ENCODE assay signal across 20 cellular contexts in genomic region chr9:134638503-134639090, GRCh38. TPM values are rescaled to one million over a fixed set of nuclear protein-coding genes. Genes with fewer than 3 reads are reported as not detected.
DNase-seq lines count a peak whose midpoint lies in the region; ATAC-seq, FAIRE-seq and TF ChIP-seq lines count a peak whose summit lies in the region.
"Had no signal": no experiment of that assay in that cellular context is flagged by ENCODE, and none has a peak within 500 bp of the region (broad histone marks: within the 10 kb centered on the region; RNA-seq: fewer than 3 reads in every experiment).

No MANE protein-coding gene starts in this region.

- peak overlapping the region; percentile 70 for H3K18ac ChIP-seq in neuronal stem cell (ENCODE audit: low read length)

- H3K27me3 ChIP-seq in right cardiac atrium (ENCODE audit: control insufficient read depth, insufficient read depth) (no peaks in the 10 kb centered on the region), heart left ventricle (peaks cover 0 to 21% (median 0%) of the 10 kb centered on the region in 9 donors), adrenal gland (no peaks in the 10 kb centered on the region), neuronal stem cell (ENCODE audit: control insufficient read depth in 3 of 3, insufficient read depth in 3 of 3, low read depth in 1 of 3, low read length in 3 of 3) (peaks cover 0 to 61% (median 12%) of the 10 kb centered on the region in 3 experiments), A673 (replicated peaks; ENCODE audit: insufficient read depth, low read depth, low read length, poor library complexity) (no peaks in the 10 kb centered on the region)

- no peak overlapping the region for H2AFZ ChIP-seq in neuronal stem cell (ENCODE audit: low read length)
- H2AFZ ChIP-seq: GM23338 had no signal

- H3K4me3 ChIP-seq in right cardiac atrium (ENCODE audit: low read length), result no peak overlapping the region
- H3K4me3 ChIP-seq in heart left ventricle, result no peak overlapping the region
- H3K4me3 ChIP-seq in adrenal gland, result no peak overlapping the region
- no peak overlapping the region for H3K4me3 ChIP-seq in neuronal stem cell (ENCODE audit: low read length in 2 of 2)
- no peak overlapping the region for H3K4me3 ChIP-seq in A673 (ENCODE audit: low read depth, low read length, poor library complexity, severe bottlenecking)
- H3K4me3 ChIP-seq: GM23338 had no signal

- H2BK5ac ChIP-seq in neuronal stem cell (ENCODE audit: low read length), result peak overlapping the region; percentile 63

- H3K4me1 ChIP-seq in right cardiac atrium (ENCODE audit: control insufficient read depth, insufficient read depth, low read length), result no peaks in the 10 kb centered on the region
- H3K4me1 ChIP-seq in heart left ventricle, result peaks cover 0 to 18% (median 3%) of the 10 kb centered on the region in 12 donors
- H3K4me1 ChIP-seq in adrenal gland (replicated peaks in 1 of 2), result peaks cover 15 to 26% of the 10 kb centered on the region in 2 donors
- H3K4me1 ChIP-seq in neuronal stem cell (ENCODE audit: control insufficient read depth in 2 of 2, insufficient read depth in 1 of 2, low read depth in 1 of 2, low read length in 2 of 2), result peaks cover 2 to 14% of the 10 kb centered on the region in 2 donors
- H3K4me1 ChIP-seq in A673 (ENCODE audit: insufficient read depth, low read length, poor library complexity, severe bottlenecking), result peaks cover 18% of the 10 kb centered on the region

- H3K79me1 ChIP-seq in neuronal stem cell (ENCODE audit: low read depth, low read length), result no peaks in the 10 kb centered on the region

- ATAC-seq in right cardiac atrium (no peak), heart left ventricle (no peak)
- ATAC-seq: GM23338, HCT116 had no signal

- H3K36me3 ChIP-seq in heart left ventricle (no peaks in the 10 kb centered on the region), adrenal gland (replicated peaks in 1 of 2) (no peaks in the 10 kb centered on the region), neuronal stem cell (replicated peaks in 1 of 2; ENCODE audit: control insufficient read depth in 2 of 2, insufficient read depth in 2 of 2, low read length in 2 of 2) (no peaks in the 10 kb centered on the region), A673 (ENCODE audit: insufficient read depth, low read length, poor library complexity, severe bottlenecking) (no peaks in the 10 kb centered on the region)
- H3K36me3 ChIP-seq: BE2C had no signal

- FAIRE-seq in urothelium cell line (lab: Jason Lieb, UNC), result peak; percentile 27

- H3K23ac ChIP-seq in neuronal stem cell (ENCODE audit: low read depth, low read length, poor library complexity), result peak overlapping the region; percentile 66

- H3K9ac ChIP-seq in neuronal stem cell (ENCODE audit: low read depth, low read length, poor library complexity), result peak overlapping the region; percentile 71

- H4K91ac ChIP-seq in neuronal stem cell (ENCODE audit: low read depth, low read length, poor library complexity), result no peak overlapping the region

- H3K4me2 ChIP-seq in neuronal stem cell (ENCODE audit: insufficient read depth, low read length, poor library complexity, severe bottlenecking), result no peak overlapping the region
- H3K4me2 ChIP-seq: GM23338 had no signal

- H2BK12ac ChIP-seq in neuronal stem cell (ENCODE audit: low read length), result peak overlapping the region; percentile 63

- intact Hi-C loops in right cardiac atrium (cut with DNase I) (no loop called here), heart left ventricle (cut with DNase I) (no loop called here), adrenal gland (cut with DNase I) (loop anchor here (10.0 kb wide), 2 partner anchors 114 to 184 kb away; no protein-coding TSS in a partner anchor), A673 (cut with micrococcal nuclease; ENCODE audit: unreplicated experiment) (no loop called here)

- no TSS peak for BruUV-seq in A673 (replicated peaks; lab: Mats Ljungman, UMichigan)

- peak overlapping the region; percentile 84 for H3K14ac ChIP-seq in neuronal stem cell (ENCODE audit: low read length)

- POLR2A ChIA-PET in A673 (lab: Charles Lee; ENCODE audit: low non-redundant PET), result no interaction called here

- CTCF ChIA-PET in A673 (lab: Charles Lee), result no interaction called here

- DNase-seq in right cardiac atrium (peak in 2 of 3 donors; percentile 40 to 48), heart left ventricle (no peak), adrenal gland (no peak), neuronal stem cell (ENCODE audit: low spot score) (no peak), urothelium cell line (ENCODE audit: low spot score) (no peak), A673 (ENCODE audit: low spot score) (no peak), T-helper 9 cell (no peak), NCI-H526 (lab: John Stamatoyannopoulos, UW) (no peak)
- DNase-seq: 8988T; Calu3; CD4-positive, alpha-beta memory T cell; DMS79 treated with DMSO at 0.1 percent for 48 hours; GF-D8; H7; HFFc6 had no signal

- 85% methylated on average over 13 of the region's 13 CpGs for WGBS in right cardiac atrium
- WGBS in heart left ventricle, 4 donors, result 82 to 87% (median 84%) methylated on average over 11 to 13 of the region's 13 CpGs
- WGBS in adrenal gland, 4 donors, result 87 to 93% (median 90%) methylated on average over 13 of the region's 13 CpGs
- no CpG with 5 or more reads among the region's 13 CpGs for WGBS in neuronal stem cell (ENCODE audit: extremely low coverage in 2 of 2, insufficient read length in 2 of 2, insufficient replicate concordance in 1 of 2), 2 donors

- H3K27ac ChIP-seq in right cardiac atrium (ENCODE audit: low read length) (no peak overlapping the region), heart left ventricle (no peak overlapping the region), adrenal gland (peak overlapping the region in 3 of 5 donors; percentile 75 to 93 (median 82)), neuronal stem cell (replicated peaks; ENCODE audit: low read length) (no peak overlapping the region), A673 (ENCODE audit: low read depth, low read length, poor library complexity, severe bottlenecking) (no peak overlapping the region)
- H3K27ac ChIP-seq: HL-60 had no signal

- H4K8ac ChIP-seq in neuronal stem cell (ENCODE audit: low read depth, low read length), result no peak overlapping the region

- H2AK5ac ChIP-seq in neuronal stem cell (ENCODE audit: low read depth, low read length), result peak overlapping the region; percentile 40

- peak overlapping the region; percentile 92 for H2BK15ac ChIP-seq in neuronal stem cell (ENCODE audit: low read length)

- no peaks in the 10 kb centered on the region for H3K9me3 ChIP-seq in right cardiac atrium (ENCODE audit: control insufficient read depth, low read length)
- H3K9me3 ChIP-seq in heart left ventricle, result no peaks in the 10 kb centered on the region
- no peaks in the 10 kb centered on the region for H3K9me3 ChIP-seq in adrenal gland (replicated peaks in 1 of 3)
- no peaks in the 10 kb centered on the region for H3K9me3 ChIP-seq in neuronal stem cell (replicated peaks in 1 of 2; ENCODE audit: control insufficient read depth in 2 of 2, insufficient read depth in 1 of 2, low read depth in 1 of 2, low read length in 2 of 2)
- H3K9me3 ChIP-seq in A673 (ENCODE audit: low read depth, low read length, poor library complexity, severe bottlenecking), result no peaks in the 10 kb centered on the region
- H3K9me3 ChIP-seq: BE2C had no signal

- no peak for TF ChIP-seq CTCF in heart left ventricle (IDR thresholded peaks at IDR 0.05)
- no peak for TF ChIP-seq CTCF in adrenal gland (IDR thresholded peaks at IDR 0.05)
- no peak for TF ChIP-seq CTCF in A673 (conservative IDR thresholded peaks at IDR 0.05; ENCODE audit: low read depth, low read length)

- TF ChIP-seq POLR2A in heart left ventricle (IDR thresholded peaks at IDR 0.05), result no peak
- no peak for TF ChIP-seq POLR2A in adrenal gland (IDR thresholded peaks at IDR 0.05)

- no peak overlapping the region for H3K4ac ChIP-seq in neuronal stem cell (ENCODE audit: low read length)

- no peak overlapping the region for H2BK120ac ChIP-seq in neuronal stem cell (ENCODE audit: low read depth, low read length)

RNA-seq across cellular contexts. Expression of gene COL5A1, which starts 3.0 kb away (rescaled TPM):
- 10 to 100 TPM; 16.0 to 35.8 (median 26.1) TPM for total RNA-seq in right cardiac atrium
- 15.4 TPM for polyA plus RNA-seq in right cardiac atrium
- 10 to 100 TPM in 7 of 9 donors, 1 to 10 TPM in 2; 7.6 to 91.3 (median 13.4) TPM for total RNA-seq in heart left ventricle
- polyA plus RNA-seq in heart left ventricle, result 10 to 100 TPM in 1 of 2 donors, 1 to 10 TPM in 1; 8.5 to 18.9 TPM
- 10 to 100 TPM; 15.2 to 45.5 (median 32.5) TPM for total RNA-seq in adrenal gland
- 10 to 100 TPM in 2 of 3 donors, 1 to 10 TPM in 1; 3.5 to 44.3 (median 14.1) TPM for polyA plus RNA-seq in adrenal gland
- polyA plus RNA-seq in neuronal stem cell (2013, experiment 1 of 2), result 10.1 TPM
- 10.2 TPM for polyA plus RNA-seq in neuronal stem cell (2013, experiment 2 of 2)
- total RNA-seq in A673 (2021), result 33.6 and 37.6 TPM in 2 replicates
- total RNA-seq: Calu3 had no signal
- polyA plus RNA-seq: CD14-positive monocyte had no signal

Comparison
In these comparisons a context has a peak if more than half of its experiments do, and no peak if none do; other contexts are left out.
1. DNase-seq: peak in right cardiac atrium (2 of 3); none in heart left ventricle (0 of 5), adrenal gland (0 of 7), neuronal stem cell (single experiment), urothelium cell line (single experiment), A673 (single experiment), T-helper 9 cell (single experiment) and NCI-H526 (0 of 2).
2. H3K27ac ChIP-seq: peak in adrenal gland (3 of 5); none in right cardiac atrium (single experiment), heart left ventricle (0 of 12), neuronal stem cell (single experiment) and A673 (single experiment).
3. intact Hi-C loops: an anchor here in adrenal gland (10.0 kb wide); none called in right cardiac atrium, heart left ventricle and A673.